ENCODE assay signal across 1 cellular context in the genomic region with DNA sequence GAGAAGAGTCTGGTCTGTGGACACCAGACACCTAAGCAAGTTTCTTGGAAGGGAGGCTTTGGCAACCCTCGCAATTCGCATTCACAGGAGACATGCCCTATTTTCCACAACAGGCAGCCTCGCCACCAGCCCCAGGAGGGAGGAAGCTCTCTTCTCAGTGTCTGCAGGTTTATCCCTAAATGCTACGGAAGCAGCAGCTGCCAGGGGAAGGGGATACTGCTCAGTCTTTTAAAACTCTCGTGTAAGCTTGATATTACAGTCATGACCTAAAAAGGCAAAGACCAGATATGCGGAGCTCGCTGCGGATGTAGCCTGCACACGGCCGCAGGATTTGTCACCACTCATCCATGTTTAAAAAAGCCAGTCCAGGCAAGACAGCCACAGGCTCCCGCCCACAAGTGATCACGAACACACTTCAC.
TF ChIP-seq lines count a peak whose summit lies in the region.

No MANE protein-coding gene starts in this region.

TF ChIP-seq in IMR-90, 13 proteins besides CTCF, POLR2A, EP300 and RAD21 (continued from another document):
- TF ChIP-seq, protein P1, sequence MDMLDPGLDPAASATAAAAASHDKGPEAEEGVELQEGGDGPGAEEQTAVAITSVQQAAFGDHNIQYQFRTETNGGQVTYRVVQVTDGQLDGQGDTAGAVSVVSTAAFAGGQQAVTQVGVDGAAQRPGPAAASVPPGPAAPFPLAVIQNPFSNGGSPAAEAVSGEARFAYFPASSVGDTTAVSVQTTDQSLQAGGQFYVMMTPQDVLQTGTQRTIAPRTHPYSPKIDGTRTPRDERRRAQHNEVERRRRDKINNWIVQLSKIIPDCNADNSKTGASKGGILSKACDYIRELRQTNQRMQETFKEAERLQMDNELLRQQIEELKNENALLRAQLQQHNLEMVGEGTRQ (IDR thresholded peaks at IDR 0.05; ENCODE audit: low read depth, low read length): no peak
- no peak for TF ChIP-seq NFE2L2 (IDR thresholded peaks at IDR 0.05; ENCODE audit: low read depth, low read length)
- TF ChIP-seq CHD1 (IDR thresholded peaks at IDR 0.05; ENCODE audit: low read depth, low read length): no peak
- TF ChIP-seq FOS (IDR thresholded peaks at IDR 0.05; ENCODE audit: low read depth, low read length): no peak
- no peak for TF ChIP-seq RCOR1 (IDR thresholded peaks at IDR 0.05; ENCODE audit: insufficient replicate concordance, low read length)
- TF ChIP-seq MXI1 (IDR thresholded peaks at IDR 0.05; ENCODE audit: borderline replicate concordance, low read depth, low read length): no peak
- no peak for TF ChIP-seq MAZ (IDR thresholded peaks at IDR 0.05; ENCODE audit: borderline replicate concordance, low read depth, low read length)
- TF ChIP-seq BHLHE40 (IDR thresholded peaks at IDR 0.05; ENCODE audit: low read depth, low read length): no peak
- no peak for TF ChIP-seq SMC3 (IDR thresholded peaks at IDR 0.05; ENCODE audit: low read depth, low read length)
- TF ChIP-seq MAFK (IDR thresholded peaks at IDR 0.05; ENCODE audit: low read depth, low read length): no peak
